In genomic region chr2:202494300-202494699, GRCh38 we compare ENCODE assay signal across 8 cellular contexts.
DNase-seq lines count a peak whose midpoint lies in the region; ATAC-seq, FAIRE-seq and TF ChIP-seq lines count a peak whose summit lies in the region.

No MANE protein-coding gene starts in this region.

- H3K36me3 Mint-ChIP-seq in astrocyte (ENCODE audit: low read depth, unreplicated experiment), result peaks cover 17% of the 10 kb centered on the region
- no peaks in the 10 kb centered on the region for H3K36me3 Mint-ChIP-seq in activated CD8-positive, alpha-beta T cell treated with anti-CD3 and anti-CD28 coated beads, Interleukin-2, amount 10 ng/mL, durations not matched to agents 7 days and 5 days (ENCODE audit: low read depth)

- H3K27me3 Mint-ChIP-seq in astrocyte (ENCODE audit: low read depth, unreplicated experiment), result no peaks in the 10 kb centered on the region
- H3K27me3 Mint-ChIP-seq in activated CD8-positive, alpha-beta T cell treated with anti-CD3 and anti-CD28 coated beads, Interleukin-2, amount 10 ng/mL, durations not matched to agents 7 days and 5 days (ENCODE audit: low read depth), result no peaks in the 10 kb centered on the region

- peak overlapping the region; percentile 48 for H3K27ac Mint-ChIP-seq in astrocyte (ENCODE audit: unreplicated experiment)
- H3K27ac Mint-ChIP-seq in activated CD8-positive, alpha-beta T cell treated with anti-CD3 and anti-CD28 coated beads, Interleukin-2, amount 10 ng/mL, durations not matched to agents 7 days and 5 days, result no peak overlapping the region

- no peaks in the 10 kb centered on the region for H3K27me3 ChIP-seq in astrocyte (ENCODE audit: insufficient read depth, low read length)

- peaks cover 12% of the 10 kb centered on the region for H3K4me1 Mint-ChIP-seq in astrocyte (ENCODE audit: low read depth, unreplicated experiment)
- H3K4me1 Mint-ChIP-seq in activated CD8-positive, alpha-beta T cell treated with anti-CD3 and anti-CD28 coated beads, Interleukin-2, amount 10 ng/mL, durations not matched to agents 7 days and 5 days (ENCODE audit: low read depth), result no peaks in the 10 kb centered on the region

- no peaks in the 10 kb centered on the region for H3K9me3 ChIP-seq in astrocyte (ENCODE audit: insufficient read depth, low read depth, low read length)

- no peak overlapping the region for H3K27ac ChIP-seq in astrocyte (ENCODE audit: low read depth, low read length)

- intact Hi-C loops in Right ventricle myocardium superior (cut with DNase I), result loop anchor here (10.0 kb wide), 1 partner anchor 119 kb away; the partner anchor contains the start of gene BMPR2
- intact Hi-C loops in cardiac septum (cut with DNase I), result loop anchor here (10.0 kb wide), 1 partner anchor 119 kb away; the partner anchor contains the start of gene BMPR2
- intact Hi-C loops in left colon (cut with DNase I, micrococcal nuclease), result no loop called here

- DNase-seq in Right ventricle myocardium superior (no peak), cardiac septum (ENCODE audit: low spot score) (no peak), astrocyte (ENCODE audit: low read depth) (peak; percentile 31), left colon (peak; percentile 28 to 33)
- no peak for DNase-seq in activated CD8-positive, alpha-beta T cell treated with anti-CD3 and anti-CD28 coated beads, Interleukin-2, amount 10 ng/mL, durations not matched to agents 7 days and 5 days
- DNase-seq in activated CD8-positive, alpha-beta memory T cell treated with anti-CD3 and anti-CD28 coated beads for 24 hours, result no peak

- H3K4me1 ChIP-seq in astrocyte (ENCODE audit: insufficient read depth, low read length), result no peaks in the 10 kb centered on the region

- no peak overlapping the region for H3K9ac ChIP-seq in astrocyte (ENCODE audit: low read length)

- peaks cover 55% of the 10 kb centered on the region for H4K20me1 ChIP-seq in astrocyte (ENCODE audit: insufficient read depth, low read length)

- H3K4me3 ChIP-seq in astrocyte (ENCODE audit: insufficient read depth, low read depth, low read length), result no peak overlapping the region

- H3K79me2 ChIP-seq in astrocyte (ENCODE audit: insufficient read depth, low read length), result peaks cover 25% of the 10 kb centered on the region

- no peaks in the 10 kb centered on the region for H3K9me3 Mint-ChIP-seq in astrocyte (ENCODE audit: unreplicated experiment)
- no peaks in the 10 kb centered on the region for H3K9me3 Mint-ChIP-seq in activated CD8-positive, alpha-beta T cell treated with anti-CD3 and anti-CD28 coated beads, Interleukin-2, amount 10 ng/mL, durations not matched to agents 7 days and 5 days (ENCODE audit: insufficient read depth)

- no peak overlapping the region for H3K4me3 Mint-ChIP-seq in astrocyte (ENCODE audit: unreplicated experiment)
- H3K4me3 Mint-ChIP-seq in activated CD8-positive, alpha-beta T cell treated with anti-CD3 and anti-CD28 coated beads, Interleukin-2, amount 10 ng/mL, durations not matched to agents 7 days and 5 days, result no peak overlapping the region

- CTCF ChIA-PET in activated CD8-positive, alpha-beta T cell treated with anti-CD3 and anti-CD28 coated beads, Interleukin-2, amount 10 ng/mL, durations not matched to agents 7 days and 5 days (lab: Charles Lee), result no interaction called here

- no peak for TF ChIP-seq CTCF in astrocyte (IDR thresholded peaks at IDR 0.05; ENCODE audit: insufficient read depth, low read depth, low read length)

- no peak overlapping the region for H3K4me2 ChIP-seq in astrocyte (ENCODE audit: low read length)

- no peak for FAIRE-seq in astrocyte (lab: Jason Lieb, UNC)

- POLR2A ChIA-PET in activated CD8-positive, alpha-beta T cell treated with anti-CD3 and anti-CD28 coated beads, Interleukin-2, amount 10 ng/mL, durations not matched to agents 7 days and 5 days (lab: Charles Lee), result interaction anchor here (0.6 kb wide), 1 partner anchor 390 kb away, joined by 3 read pairs; no protein-coding TSS in a partner anchor

- peak; percentile 61 for ATAC-seq in Right ventricle myocardium superior (ENCODE audit: poor library complexity)
- peak; percentile 95 for ATAC-seq in left colon
- ATAC-seq in activated CD8-positive, alpha-beta T cell treated with anti-CD3 and anti-CD28 coated beads, Interleukin-2, amount 10 ng/mL, durations not matched to agents 7 days and 5 days, result no peak
- ATAC-seq in HG02763 (IDR thresholded peaks at IDR 0.05; ENCODE audit: unreplicated experiment), result no peak
- ATAC-seq in GM18517 (IDR thresholded peaks at IDR 0.05; ENCODE audit: unreplicated experiment), result no peak

- H3K36me3 ChIP-seq in astrocyte (ENCODE audit: insufficient read depth, low read length), result peaks cover 4% of the 10 kb centered on the region

- H2AFZ ChIP-seq in astrocyte (ENCODE audit: low read depth, low read length), result no peak overlapping the region

Comparison
In these comparisons a context has a peak if more than half of its experiments do, and no peak if none do; other contexts are left out.
1. ATAC-seq: peak in Right ventricle myocardium superior (single experiment) and left colon (single experiment); none in activated CD8-positive, alpha-beta T cell treated with anti-CD3 and anti-CD28 coated beads, Interleukin-2, amount 10 ng/mL, durations not matched to agents 7 days and 5 days (single experiment), HG02763 (single experiment) and GM18517 (single experiment).
2. DNase-seq: peak in astrocyte (single experiment) and left colon (2 of 2); none in Right ventricle myocardium superior (single experiment), cardiac septum (single experiment), activated CD8-positive, alpha-beta T cell treated with anti-CD3 and anti-CD28 coated beads, Interleukin-2, amount 10 ng/mL, durations not matched to agents 7 days and 5 days (single experiment) and activated CD8-positive, alpha-beta memory T cell treated with anti-CD3 and anti-CD28 coated beads for 24 hours (single experiment).
3. intact Hi-C loops: an anchor here in Right ventricle myocardium superior (10.0 kb wide) and cardiac septum (10.0 kb wide); none called in left colon.